In the genomic region with DNA sequence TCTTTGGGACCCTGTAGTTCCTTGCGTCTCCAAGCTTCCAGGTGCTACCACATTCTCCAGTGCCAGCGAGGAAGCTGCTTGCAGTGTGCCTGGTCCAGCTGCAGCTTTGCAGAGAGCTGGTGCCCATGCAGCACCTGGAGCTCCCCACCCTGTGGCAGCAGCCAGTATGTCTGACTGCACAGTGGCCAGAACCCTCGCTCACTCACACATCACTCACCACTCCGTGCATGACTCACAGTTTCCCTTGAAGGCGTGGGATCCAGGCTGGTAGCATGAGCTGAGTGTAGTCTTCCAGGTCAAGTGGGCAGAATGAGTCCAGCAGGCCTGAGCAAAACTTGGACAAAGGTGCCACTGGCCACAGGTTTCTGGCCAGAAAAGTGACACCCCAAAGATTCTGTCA, we compare ENCODE assay signal across 16 cellular contexts. TPM values are rescaled to one million over a fixed set of nuclear protein-coding genes. Genes with fewer than 3 reads are reported as not detected.
DNase-seq lines count a peak whose midpoint lies in the region; ATAC-seq, FAIRE-seq and TF ChIP-seq lines count a peak whose summit lies in the region.
"Had no signal": no experiment of that assay in that cellular context is flagged by ENCODE, and none has a peak within 500 bp of the region (broad histone marks: within the 10 kb centered on the region; RNA-seq: fewer than 3 reads in every experiment).

No MANE protein-coding gene starts in this region.

- H4K20me1 ChIP-seq in IMR-90 (ENCODE audit: insufficient read depth, low read length) = no peaks in the 10 kb centered on the region

- FAIRE-seq in H54 (lab: Jason Lieb, UNC) = peak; percentile 87
- FAIRE-seq: G401.6 had no signal

- H3K18ac ChIP-seq in IMR-90 (ENCODE audit: low read depth, low read length) = no peak overlapping the region

- H3K36me3 ChIP-seq in IMR-90 (ENCODE audit: control insufficient read depth, insufficient read depth, low read length) = no peaks in the 10 kb centered on the region
- no peaks in the 10 kb centered on the region for H3K36me3 ChIP-seq in adipocyte (ENCODE audit: control insufficient read depth, insufficient read depth, low read length, severe bottlenecking)
- H3K36me3 ChIP-seq: transverse colon had no signal

- H2AK9ac ChIP-seq in IMR-90 (replicated peaks; ENCODE audit: low read depth, low read length, poor library complexity) = no peak overlapping the region

- no peak overlapping the region for H2BK20ac ChIP-seq in IMR-90 (ENCODE audit: low read depth, low read length)

- no peak overlapping the region for H3K14ac ChIP-seq in IMR-90 (replicated peaks; ENCODE audit: low read depth, low read length)

- H2BK15ac ChIP-seq in IMR-90 (ENCODE audit: low read depth, low read length) = no peak overlapping the region

- H3K9me1 ChIP-seq in IMR-90 (ENCODE audit: insufficient read depth, low read length) = peaks cover 5% of the 10 kb centered on the region

- H3K9me3 ChIP-seq in IMR-90 (ENCODE audit: control insufficient read depth, insufficient read depth, low read length) (peaks cover 19% of the 10 kb centered on the region), adipocyte (ENCODE audit: control insufficient read depth, low read length) (peaks cover 30% of the 10 kb centered on the region)

- WGBS in IMR-90 (ENCODE audit: extremely low coverage in 2 of 2, insufficient read length in 1 of 2), 2 experiments = 32% methylated on average over 2 of the region's 5 CpGs; no CpG with 5 or more reads in 1 of the 2 experiments

- no peak overlapping the region for H2AK5ac ChIP-seq in IMR-90 (ENCODE audit: low read depth, low read length)

- H3K4me2 ChIP-seq in IMR-90 (ENCODE audit: low read depth, low read length) = no peak overlapping the region

- CTCF ChIA-PET in IMR-90 (lab: Yijun Ruan, JAX) = no interaction called here

- H3K56ac ChIP-seq in IMR-90 (ENCODE audit: extremely low read depth, insufficient read depth, low read length) = no peak overlapping the region

- no peak for TF ChIP-seq CTCF in IMR-90 (conservative IDR thresholded peaks at IDR 0.05; ENCODE audit: low read depth, low read length)

- no peak for TF ChIP-seq RAD21 in IMR-90 (IDR thresholded peaks at IDR 0.05; ENCODE audit: low read length)

- H3K4me3 ChIP-seq in IMR-90 (ENCODE audit: insufficient read depth, low read depth, low read length) = no peak overlapping the region
- no peak overlapping the region for H3K4me3 ChIP-seq in adipocyte (ENCODE audit: low read length)
- H3K4me3 ChIP-seq: lung, transverse colon had no signal

- H3K4me1 ChIP-seq in IMR-90 (ENCODE audit: control insufficient read depth, insufficient read depth, low read length) = no peaks in the 10 kb centered on the region
- no peaks in the 10 kb centered on the region for H3K4me1 ChIP-seq in adipocyte (ENCODE audit: control insufficient read depth, insufficient read depth, low read length)
- H3K4me1 ChIP-seq: transverse colon had no signal

- H2BK120ac ChIP-seq in IMR-90 (ENCODE audit: low read depth, low read length) = no peak overlapping the region

- H3K79me1 ChIP-seq in IMR-90 (ENCODE audit: low read depth in 1 of 2, low read length in 2 of 2) = no peaks in the 10 kb centered on the region

- H4K5ac ChIP-seq in IMR-90 (ENCODE audit: low read depth, low read length) = no peak overlapping the region

- DNase-seq in H54 (ENCODE audit: insufficient read length, low spot score) (peak; percentile 78), IMR-90 (peak; percentile 19), adipocyte (ENCODE audit: low read depth) (peak; percentile 2), glomerular visceral epithelial cell (ENCODE audit: extremely low spot score) (peak; percentile 71), head of caudate nucleus (no peak)
- DNase-seq: activated CD4-positive, CD25-positive, alpha-beta regulatory T cell; activated T-cell treated with anti-CD3 and anti-CD28 coated beads, Interleukin-2, amount 50 U/mL, for 24 hours; cortex of kidney; NCI-H1048; transverse colon had no signal

- dilution Hi-C loops in IMR-90 (cut with HindIII; ENCODE audit: low sequenced_read_pairs, unreplicated experiment) = no loop called here

- no peak overlapping the region for H4K91ac ChIP-seq in IMR-90 (ENCODE audit: insufficient read depth, low read depth, low read length)

- BruUV-seq in IMR-90 (replicated peaks; lab: Mats Ljungman, UMichigan) = no TSS peak

- in situ Hi-C loops in IMR-90 (cut with MboI; ENCODE audit: low sequenced_read_pairs) = no loop called here

- H3K4ac ChIP-seq in IMR-90 (ENCODE audit: low read depth, low read length) = no peak overlapping the region

- ATAC-seq in IMR-90 (ENCODE audit: low read depth) (no peak), GM18511 (IDR thresholded peaks at IDR 0.05; ENCODE audit: unreplicated experiment) (no peak), HG03520 (IDR thresholded peaks at IDR 0.05; ENCODE audit: unreplicated experiment) (no peak)

- intact Hi-C loops in IMR-90 (cut with micrococcal nuclease) (no loop called here), head of caudate nucleus (cut with DNase I) (no loop called here)

- H2AFZ ChIP-seq in IMR-90 (replicated peaks; ENCODE audit: low read length, poor library complexity) = no peak overlapping the region

- TF ChIP-seq POLR2A in H54 (IDR thresholded peaks at IDR 0.05; ENCODE audit: low read depth, low read length) (no peak), IMR-90 (IDR thresholded peaks at IDR 0.05; ENCODE audit: low read depth, low read length) (no peak)

- no peak overlapping the region for H2BK5ac ChIP-seq in IMR-90 (ENCODE audit: low read depth, low read length, poor library complexity, severe bottlenecking)

- no peak overlapping the region for H3K27ac ChIP-seq in IMR-90 (ENCODE audit: insufficient read depth, low read length)
- H3K27ac ChIP-seq: transverse colon had no signal

- POLR2A ChIA-PET in IMR-90 (lab: Charles Lee; ENCODE audit: unreplicated experiment) = no interaction called here

- no peak overlapping the region for H3K9ac ChIP-seq in IMR-90 (ENCODE audit: low read depth, low read length)
- H3K9ac ChIP-seq in adipocyte (ENCODE audit: low read length) = no peak overlapping the region

- H4K8ac ChIP-seq in IMR-90 (ENCODE audit: low read depth in 2 of 2, low read length in 2 of 2) = no peak overlapping the region

- H3K27me3 ChIP-seq in IMR-90 (ENCODE audit: control insufficient read depth, insufficient read depth, low read length) (no peaks in the 10 kb centered on the region), adipocyte (replicated peaks; ENCODE audit: control insufficient read depth, insufficient read depth, low read length) (peaks cover 2% of the 10 kb centered on the region)
- H3K27me3 ChIP-seq: transverse colon had no signal

- H3K23ac ChIP-seq in IMR-90 (ENCODE audit: low read depth, low read length) = no peak overlapping the region

TF ChIP-seq in IMR-90, 13 proteins besides CTCF, POLR2A, EP300 and RAD21:
- TF ChIP-seq RFX5 (IDR thresholded peaks at IDR 0.05; ENCODE audit: low read depth, low read length) = no peak
- no peak for TF ChIP-seq RCOR1 (IDR thresholded peaks at IDR 0.05; ENCODE audit: insufficient replicate concordance, low read length)
- TF ChIP-seq CHD1 (IDR thresholded peaks at IDR 0.05; ENCODE audit: low read depth, low read length) = no peak
- no peak for TF ChIP-seq MAZ (IDR thresholded peaks at IDR 0.05; ENCODE audit: borderline replicate concordance, low read depth, low read length)
- no peak for TF ChIP-seq MXI1 (IDR thresholded peaks at IDR 0.05; ENCODE audit: borderline replicate concordance, low read depth, low read length)
- no peak for TF ChIP-seq USF2 (IDR thresholded peaks at IDR 0.05; ENCODE audit: low read depth, low read length)
- no peak for TF ChIP-seq CEBPB (IDR thresholded peaks at IDR 0.05; ENCODE audit: low read depth, low read length)
- TF ChIP-seq, protein P1, sequence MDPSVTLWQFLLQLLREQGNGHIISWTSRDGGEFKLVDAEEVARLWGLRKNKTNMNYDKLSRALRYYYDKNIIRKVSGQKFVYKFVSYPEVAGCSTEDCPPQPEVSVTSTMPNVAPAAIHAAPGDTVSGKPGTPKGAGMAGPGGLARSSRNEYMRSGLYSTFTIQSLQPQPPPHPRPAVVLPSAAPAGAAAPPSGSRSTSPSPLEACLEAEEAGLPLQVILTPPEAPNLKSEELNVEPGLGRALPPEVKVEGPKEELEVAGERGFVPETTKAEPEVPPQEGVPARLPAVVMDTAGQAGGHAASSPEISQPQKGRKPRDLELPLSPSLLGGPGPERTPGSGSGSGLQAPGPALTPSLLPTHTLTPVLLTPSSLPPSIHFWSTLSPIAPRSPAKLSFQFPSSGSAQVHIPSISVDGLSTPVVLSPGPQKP (IDR thresholded peaks at IDR 0.05; ENCODE audit: borderline replicate concordance, low read depth, low read length) = no peak
- TF ChIP-seq SMC3 (IDR thresholded peaks at IDR 0.05; ENCODE audit: low read depth, low read length) = no peak
- no peak for TF ChIP-seq MAFK (IDR thresholded peaks at IDR 0.05; ENCODE audit: low read depth, low read length)
- TF ChIP-seq NFE2L2 (IDR thresholded peaks at IDR 0.05; ENCODE audit: low read depth, low read length) = no peak
- TF ChIP-seq BHLHE40 (IDR thresholded peaks at IDR 0.05; ENCODE audit: low read depth, low read length) = no peak
- no peak for TF ChIP-seq FOS (IDR thresholded peaks at IDR 0.05; ENCODE audit: low read depth, low read length)

RNA-seq across cellular contexts. Expression of gene SDR9C7, which starts 33.6 kb away (rescaled TPM):
- total RNA-seq in IMR-90 (2012; rRNA removed) = not detected in 2 replicates
- polyA plus RNA-seq in IMR-90 (2012; rRNA removed) = not detected in 2 replicates
- not detected in 2 replicates for polyA plus RNA-seq in IMR-90 (2012; cell fraction: cytosol; rRNA removed)
- polyA plus RNA-seq in IMR-90 (2012; cell fraction: nucleus; rRNA removed; ENCODE audit: low replicate concordance) = not detected in 2 replicates
- total RNA-seq: lung, neural crest cell, transverse colon had no signal
- polyA plus RNA-seq: CD14-positive monocyte, lung had no signal

RNA-seq across cellular contexts. Expression of gene RDH16, which starts 56.8 kb away (rescaled TPM):
- total RNA-seq in IMR-90 (2012; rRNA removed) = not detected in 2 replicates
- polyA plus RNA-seq in IMR-90 (2012; rRNA removed) = not detected in 2 replicates
- 0.01 TPM in 1 of 2 replicates, not detected in the other for polyA plus RNA-seq in IMR-90 (2012; cell fraction: cytosol; rRNA removed)
- 0.21 and 0.56 TPM in 2 replicates for polyA plus RNA-seq in IMR-90 (2012; cell fraction: nucleus; rRNA removed; ENCODE audit: low replicate concordance)
- polyA plus RNA-seq: CD14-positive monocyte had no signal

Comparison
In these comparisons a context has a peak if more than half of its experiments do, and no peak if none do; other contexts are left out.
1. DNase-seq: peak in H54 (single experiment), IMR-90 (single experiment), adipocyte (single experiment) and glomerular visceral epithelial cell (single experiment); none in head of caudate nucleus (0 of 42).